ENCODE assay signal across 14 cellular contexts in the genomic region with DNA sequence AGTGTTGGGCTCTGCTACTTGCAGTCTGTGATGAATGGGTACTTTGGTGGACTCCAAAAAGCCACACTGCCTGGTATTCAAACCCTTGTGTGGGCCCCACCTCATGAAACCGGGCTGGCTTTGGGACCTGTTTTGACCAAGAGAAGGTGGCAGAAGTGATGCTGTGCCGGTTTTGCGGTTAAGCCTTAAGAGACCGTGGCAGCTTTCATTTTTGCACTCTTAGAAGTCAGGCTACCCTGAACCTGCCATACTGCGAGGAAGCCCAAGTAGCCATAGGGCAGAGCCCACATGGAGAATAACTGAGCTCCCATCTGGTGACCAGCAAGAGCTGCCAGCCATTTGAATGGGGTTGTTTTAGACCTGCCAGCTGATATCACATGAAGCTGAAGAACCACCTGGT. TPM values are rescaled to one million over a fixed set of nuclear protein-coding genes. Genes with fewer than 3 reads are reported as not detected.
DNase-seq lines count a peak whose midpoint lies in the region; ATAC-seq, FAIRE-seq and TF ChIP-seq lines count a peak whose summit lies in the region.
"Had no signal": no experiment of that assay in that cellular context is flagged by ENCODE, and none has a peak within 500 bp of the region (broad histone marks: within the 10 kb centered on the region; RNA-seq: fewer than 3 reads in every experiment).

No MANE protein-coding gene starts in this region.

- no peaks in the 10 kb centered on the region for H3K4me1 Mint-ChIP-seq in activated CD8-positive, alpha-beta T cell treated with anti-CD3 and anti-CD28 coated beads for 36 hours (ENCODE audit: low read depth)

- no peak overlapping the region for H3K4me3 ChIP-seq in gastroesophageal sphincter

- H3K27ac ChIP-seq in RWPE1 (peak overlapping the region; percentile 68), gastroesophageal sphincter (peak overlapping the region in 3 of 4 donors; percentile 57 to 73 (median 68))
- H3K27ac ChIP-seq: 22Rv1, HL-60 had no signal

- no peak for FAIRE-seq in GM12892 (lab: Jason Lieb, UNC)
- FAIRE-seq: GM12891 had no signal

- WGBS in gastroesophageal sphincter (ENCODE audit: low coverage in 1 of 2), 2 donors, result 100% methylated on average over 1 of the region's 5 CpGs; no CpG with 5 or more reads in 1 of the 2 donors

- no peaks in the 10 kb centered on the region for H3K36me3 Mint-ChIP-seq in activated CD8-positive, alpha-beta T cell treated with anti-CD3 and anti-CD28 coated beads for 36 hours (ENCODE audit: low read depth)
- H3K36me3 Mint-ChIP-seq: CD8-positive, alpha-beta T cell had no signal

- H3K27me3 ChIP-seq in gastroesophageal sphincter, result no peaks in the 10 kb centered on the region

- peaks cover 0 to 4% of the 10 kb centered on the region in 2 donors for H3K36me3 ChIP-seq in gastroesophageal sphincter

- TF ChIP-seq EP300 in gastroesophageal sphincter (IDR thresholded peaks at IDR 0.05), result no peak

- peaks cover 6% of the 10 kb centered on the region for H3K9me3 Mint-ChIP-seq in activated CD8-positive, alpha-beta T cell treated with anti-CD3 and anti-CD28 coated beads for 36 hours

- intact Hi-C loops in activated CD8-positive, alpha-beta T cell treated with anti-CD3 and anti-CD28 coated beads for 36 hours (cut with micrococcal nuclease), result no loop called here

- ATAC-seq in gastroesophageal sphincter, result no peak
- no peak for ATAC-seq in activated CD8-positive, alpha-beta T cell treated with anti-CD3 and anti-CD28 coated beads for 36 hours
- ATAC-seq: CD8-positive, alpha-beta T cell had no signal

- CTCF ChIA-PET in RWPE1 (lab: Yijun Ruan, JAX), result interaction anchor here (2.9 kb wide), 1 partner anchor 845 kb away, joined by 12 read pairs; no protein-coding TSS in a partner anchor
- CTCF ChIA-PET in activated CD8-positive, alpha-beta T cell treated with anti-CD3 and anti-CD28 coated beads for 36 hours (lab: Charles Lee), result interaction anchor here (1.3 kb wide), 1 partner anchor 9 kb away, joined by 3 read pairs; no protein-coding TSS in a partner anchor

- H3K27me3 Mint-ChIP-seq in activated CD8-positive, alpha-beta T cell treated with anti-CD3 and anti-CD28 coated beads for 36 hours, result no peaks in the 10 kb centered on the region

- POLR2A ChIA-PET in RWPE1 (lab: Yijun Ruan, JAX; ENCODE audit: low non-redundant PET), result no interaction called here
- POLR2A ChIA-PET in activated CD8-positive, alpha-beta T cell treated with anti-CD3 and anti-CD28 coated beads for 36 hours (lab: Charles Lee), result no interaction called here

- DNase-seq in DMS 273 (lab: John Stamatoyannopoulos, UW; ENCODE audit: unreplicated experiment) (peak; percentile 19), DMS 273 treated with DMSO at 0.1 percent for 48 hours (lab: John Stamatoyannopoulos, UW) (no peak), RWPE1 (ENCODE audit: low spot score) (no peak), GM12892 (ENCODE audit: insufficient read length) (no peak), D341Med (ENCODE audit: low spot score) (no peak)
- DNase-seq in activated CD8-positive, alpha-beta T cell treated with anti-CD3 and anti-CD28 coated beads for 36 hours, result no peak
- DNase-seq: CD8-positive, alpha-beta T cell; COR-L47; GOT3; H9 had no signal

- TF ChIP-seq CTCF in RWPE1 (conservative IDR thresholded peaks at IDR 0.05; ENCODE audit: low read depth) (no peak), gastroesophageal sphincter (IDR thresholded peaks at IDR 0.05) (no peak)
- TF ChIP-seq CTCF in activated CD8-positive, alpha-beta T cell treated with anti-CD3 and anti-CD28 coated beads for 36 hours (IDR thresholded peaks at IDR 0.05), result no peak

- H3K27ac Mint-ChIP-seq in activated CD8-positive, alpha-beta T cell treated with anti-CD3 and anti-CD28 coated beads for 36 hours, result no peak overlapping the region
- H3K27ac Mint-ChIP-seq: CD8-positive, alpha-beta T cell; H9 had no signal

- H3K4me1 ChIP-seq in gastroesophageal sphincter, result peaks cover 0 to 43% (median 8%) of the 10 kb centered on the region in 3 donors

- no peak overlapping the region for H3K4me3 Mint-ChIP-seq in activated CD8-positive, alpha-beta T cell treated with anti-CD3 and anti-CD28 coated beads for 36 hours
- H3K4me3 Mint-ChIP-seq: CD8-positive, alpha-beta T cell; H9 had no signal

- TF ChIP-seq POLR2A in gastroesophageal sphincter (IDR thresholded peaks at IDR 0.05) (no peak), GM12892 (IDR thresholded peaks at IDR 0.05; ENCODE audit: low read depth, low read length) (no peak)

- H3K9me3 ChIP-seq in gastroesophageal sphincter, result peaks cover 0 to 14% (median 0%) of the 10 kb centered on the region in 3 donors

RNA-seq across cellular contexts. Expression of a gene that starts 10.2 kb away (rescaled TPM):
- total RNA-seq in gastroesophageal sphincter, result 100 to 1,000 TPM in 1 of 4 donors, 10 to 100 TPM in 3; 41.2 to 177 (median 62.3) TPM
- polyA plus RNA-seq in GM12892 (2012; ENCODE audit: missing spikeins), result 4.6 TPM
- under 1 TPM; 0.47 to 0.50 TPM for total RNA-seq in activated CD8-positive, alpha-beta T cell treated with anti-CD3 and anti-CD28 coated beads for 36 hours

Comparison
In these comparisons a context has a peak if more than half of its experiments do, and no peak if none do; other contexts are left out.
1. RNA of a gene that starts 10.2 kb away (total RNA-seq): 41.2 to 177 TPM in gastroesophageal sphincter; 0.47 to 0.50 TPM in activated CD8-positive, alpha-beta T cell treated with anti-CD3 and anti-CD28 coated beads for 36 hours; every median in the first group is over 10 times any median in the second.